1 cellular context compared by ENCODE assay signal in genomic region chr7:121442845-121443244, GRCh38.
TF ChIP-seq lines count a peak whose summit lies in the region.

No MANE protein-coding gene starts in this region.

TF ChIP-seq in GM23338, 12 proteins besides CTCF, POLR2A, EP300 and RAD21 (continued from another document):
- TF ChIP-seq REST (IDR thresholded peaks at IDR 0.05; ENCODE audit: unreplicated experiment) (no peak), ZNF114 (CRISPR knock-in tag; IDR thresholded peaks at IDR 0.05) (no peak), ETS1 (IDR thresholded peaks at IDR 0.05) (no peak), EZH2 (IDR thresholded peaks at IDR 0.05; ENCODE audit: low read depth, unreplicated experiment) (no peak), NANOG (IDR thresholded peaks at IDR 0.05; ENCODE audit: borderline replicate concordance) (no peak), ZNF331 (CRISPR knock-in tag; IDR thresholded peaks at IDR 0.05; ENCODE audit: low read depth) (no peak), JUNB (IDR thresholded peaks at IDR 0.05; ENCODE audit: unreplicated experiment) (no peak)
